Comparison of ENCODE assay signal across 1 cellular context in the genomic region with DNA sequence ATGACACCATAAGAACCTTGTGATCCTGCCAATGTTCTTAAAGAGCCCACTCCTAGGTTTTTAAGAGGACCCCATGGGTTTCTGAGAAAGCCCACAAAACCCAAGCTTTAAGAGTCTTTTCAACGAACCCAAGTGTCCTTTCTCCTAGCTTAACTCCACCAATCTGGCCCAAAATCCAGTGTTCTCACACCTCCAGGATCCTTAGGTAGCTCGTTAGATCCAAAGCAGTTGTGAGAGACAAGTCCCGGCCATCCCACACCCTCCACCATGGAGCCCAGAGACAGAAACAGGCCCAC.
TF ChIP-seq lines count a peak whose summit lies in the region.

No MANE protein-coding gene starts in this region.

TF ChIP-seq in liver, 16 proteins besides CTCF, POLR2A, EP300 and RAD21 (continued from another document):
- TF ChIP-seq, protein P1, sequence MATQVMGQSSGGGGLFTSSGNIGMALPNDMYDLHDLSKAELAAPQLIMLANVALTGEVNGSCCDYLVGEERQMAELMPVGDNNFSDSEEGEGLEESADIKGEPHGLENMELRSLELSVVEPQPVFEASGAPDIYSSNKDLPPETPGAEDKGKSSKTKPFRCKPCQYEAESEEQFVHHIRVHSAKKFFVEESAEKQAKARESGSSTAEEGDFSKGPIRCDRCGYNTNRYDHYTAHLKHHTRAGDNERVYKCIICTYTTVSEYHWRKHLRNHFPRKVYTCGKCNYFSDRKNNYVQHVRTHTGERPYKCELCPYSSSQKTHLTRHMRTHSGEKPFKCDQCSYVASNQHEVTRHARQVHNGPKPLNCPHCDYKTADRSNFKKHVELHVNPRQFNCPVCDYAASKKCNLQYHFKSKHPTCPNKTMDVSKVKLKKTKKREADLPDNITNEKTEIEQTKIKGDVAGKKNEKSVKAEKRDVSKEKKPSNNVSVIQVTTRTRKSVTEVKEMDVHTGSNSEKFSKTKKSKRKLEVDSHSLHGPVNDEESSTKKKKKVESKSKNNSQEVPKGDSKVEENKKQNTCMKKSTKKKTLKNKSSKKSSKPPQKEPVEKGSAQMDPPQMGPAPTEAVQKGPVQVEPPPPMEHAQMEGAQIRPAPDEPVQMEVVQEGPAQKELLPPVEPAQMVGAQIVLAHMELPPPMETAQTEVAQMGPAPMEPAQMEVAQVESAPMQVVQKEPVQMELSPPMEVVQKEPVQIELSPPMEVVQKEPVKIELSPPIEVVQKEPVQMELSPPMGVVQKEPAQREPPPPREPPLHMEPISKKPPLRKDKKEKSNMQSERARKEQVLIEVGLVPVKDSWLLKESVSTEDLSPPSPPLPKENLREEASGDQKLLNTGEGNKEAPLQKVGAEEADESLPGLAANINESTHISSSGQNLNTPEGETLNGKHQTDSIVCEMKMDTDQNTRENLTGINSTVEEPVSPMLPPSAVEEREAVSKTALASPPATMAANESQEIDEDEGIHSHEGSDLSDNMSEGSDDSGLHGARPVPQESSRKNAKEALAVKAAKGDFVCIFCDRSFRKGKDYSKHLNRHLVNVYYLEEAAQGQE (IDR thresholded peaks at IDR 0.05): no peak
- TF ChIP-seq HNF4A (conservative IDR thresholded peaks at IDR 0.05): no peak
- no peak for TF ChIP-seq FOXA1 (IDR thresholded peaks at IDR 0.05)
- no peak for TF ChIP-seq SP1 (IDR thresholded peaks at IDR 0.05)
- TF ChIP-seq GABPA (IDR thresholded peaks at IDR 0.05 in 1 of 2, conservative IDR thresholded peaks at IDR 0.05 in 1 of 2): no peak
- TF ChIP-seq HNF4G (IDR thresholded peaks at IDR 0.05): no peak
- TF ChIP-seq MAX (IDR thresholded peaks at IDR 0.05): no peak
- no peak for TF ChIP-seq JUND (IDR thresholded peaks at IDR 0.05)
TF ChIP-seq in liver: peak in this region for 0.
